In genomic region chr12:93191956-93192355, GRCh38 we compare ENCODE assay signal across 14 cellular contexts.
DNase-seq lines count a peak whose midpoint lies in the region; ATAC-seq, FAIRE-seq and TF ChIP-seq lines count a peak whose summit lies in the region.
"Had no signal": no experiment of that assay in that cellular context is flagged by ENCODE, and none has a peak within 500 bp of the region (broad histone marks: within the 10 kb centered on the region; RNA-seq: fewer than 3 reads in every experiment).

No MANE protein-coding gene starts in this region.

- H2AK5ac ChIP-seq in IMR-90 (ENCODE audit: low read depth, low read length) (no peak overlapping the region), mesenchymal stem cell (ENCODE audit: low read length, severe bottlenecking) (no peak overlapping the region)

- no peak overlapping the region for H3K9ac ChIP-seq in IMR-90 (ENCODE audit: low read depth, low read length)
- H3K9ac ChIP-seq in mesenchymal stem cell (ENCODE audit: low read length): peak overlapping the region; percentile 65

- H3K9me3 Mint-ChIP-seq in activated T-cell treated with anti-CD3 and anti-CD28 coated beads, Interleukin-2, amount 50 U/mL, for 24 hours: peaks cover 2% of the 10 kb centered on the region

- TF ChIP-seq CTCF in IMR-90 (conservative IDR thresholded peaks at IDR 0.05; ENCODE audit: low read depth, low read length) (no peak), esophagus squamous epithelium (IDR thresholded peaks at IDR 0.05) (no peak), vagina (IDR thresholded peaks at IDR 0.05) (no peak)

- peaks cover 16% of the 10 kb centered on the region for H3K27me3 Mint-ChIP-seq in activated T-cell treated with anti-CD3 and anti-CD28 coated beads, Interleukin-2, amount 50 U/mL, for 24 hours
- H3K27me3 Mint-ChIP-seq: activated CD4-positive, alpha-beta T cell treated with anti-CD3 and anti-CD28 coated beads for 36 hours had no signal

- H3K27me3 ChIP-seq in IMR-90 (ENCODE audit: control insufficient read depth, insufficient read depth, low read length): no peaks in the 10 kb centered on the region
- H3K27me3 ChIP-seq in esophagus squamous epithelium: no peaks in the 10 kb centered on the region
- H3K27me3 ChIP-seq in mesenchymal stem cell (ENCODE audit: control insufficient read depth in 1 of 2, insufficient read depth in 1 of 2, low read length in 2 of 2): no peaks in the 10 kb centered on the region
- no peaks in the 10 kb centered on the region for H3K27me3 ChIP-seq in vagina
- H3K27me3 ChIP-seq: colonic mucosa, tibial nerve had no signal

- no peaks in the 10 kb centered on the region for H4K20me1 ChIP-seq in IMR-90 (ENCODE audit: insufficient read depth, low read length)

- ATAC-seq in IMR-90 (ENCODE audit: low read depth) (no peak), HG03139 (IDR thresholded peaks at IDR 0.05; ENCODE audit: unreplicated experiment) (no peak)
- ATAC-seq: activated CD4-positive, alpha-beta T cell treated with anti-CD3 and anti-CD28 coated beads for 36 hours; activated T-cell treated with anti-CD3 and anti-CD28 coated beads, Interleukin-2, amount 50 U/mL, for 4 hours; pancreas had no signal

- no peak overlapping the region for H2BK20ac ChIP-seq in IMR-90 (ENCODE audit: low read depth, low read length)

- no peak overlapping the region for H2AK9ac ChIP-seq in IMR-90 (replicated peaks; ENCODE audit: low read depth, low read length, poor library complexity)

- 95% methylated on average over 4 of the region's 8 CpGs; no CpG with 5 or more reads in 1 of the 2 experiments for WGBS in IMR-90 (ENCODE audit: extremely low coverage in 2 of 2, insufficient read length in 1 of 2), 2 experiments
- 60 to 68% methylated on average over 8 of the region's 8 CpGs for WGBS in esophagus squamous epithelium, 2 donors
- WGBS in mesenchymal stem cell: 99% methylated on average over 8 of the region's 8 CpGs

- H3K4ac ChIP-seq in IMR-90 (ENCODE audit: low read depth, low read length) (0 out of 2 replicates have a peak overlapping the region, but pooled peaks have one; percentile 16), mesenchymal stem cell (ENCODE audit: low read depth in 1 of 2, low read length in 2 of 2) (no peak overlapping the region)

- H3K79me1 ChIP-seq in IMR-90 (ENCODE audit: low read depth in 1 of 2, low read length in 2 of 2) (no peaks in the 10 kb centered on the region), mesenchymal stem cell (replicated peaks; ENCODE audit: low read length, poor library complexity, severe bottlenecking) (no peaks in the 10 kb centered on the region)

- H3K4me3 ChIP-seq in IMR-90 (ENCODE audit: insufficient read depth, low read depth, low read length) (no peak overlapping the region), esophagus squamous epithelium (no peak overlapping the region), mesenchymal stem cell (ENCODE audit: insufficient read depth in 1 of 2, low read depth in 1 of 2, low read length in 2 of 2) (peak overlapping the region in 1 of 2 experiments; percentile 56), vagina (no peak overlapping the region)
- H3K4me3 ChIP-seq: colonic mucosa, pancreas, tibial nerve had no signal

- no peak overlapping the region for H3K4me2 ChIP-seq in IMR-90 (ENCODE audit: low read depth, low read length)
- H3K4me2 ChIP-seq in mesenchymal stem cell (ENCODE audit: low read length, poor library complexity, severe bottlenecking): no peak overlapping the region

- H3K36me3 ChIP-seq in IMR-90 (ENCODE audit: control insufficient read depth, insufficient read depth, low read length) (no peaks in the 10 kb centered on the region), esophagus squamous epithelium (no peaks in the 10 kb centered on the region), mesenchymal stem cell (ENCODE audit: control insufficient read depth in 1 of 2, insufficient read depth in 2 of 2, low read depth in 1 of 2, low read length in 2 of 2) (no peaks in the 10 kb centered on the region), vagina (no peaks in the 10 kb centered on the region)
- H3K36me3 ChIP-seq: colonic mucosa, pancreas, tibial nerve had no signal

- no peak overlapping the region for H2BK5ac ChIP-seq in IMR-90 (ENCODE audit: low read depth, low read length, poor library complexity, severe bottlenecking)
- no peak overlapping the region for H2BK5ac ChIP-seq in mesenchymal stem cell (ENCODE audit: low read depth, low read length, poor library complexity, severe bottlenecking)

- CTCF ChIA-PET in IMR-90 (lab: Yijun Ruan, JAX): no interaction called here

- H3K9me3 ChIP-seq in IMR-90 (ENCODE audit: control insufficient read depth, insufficient read depth, low read length): 0 out of 2 replicates have a peak, but pooled peaks cover 2% of the 10 kb centered on the region
- peaks cover 0 to 5% (median 0%) of the 10 kb centered on the region in 3 donors for H3K9me3 ChIP-seq in esophagus squamous epithelium
- H3K9me3 ChIP-seq in mesenchymal stem cell (ENCODE audit: control insufficient read depth, low read length): no peaks in the 10 kb centered on the region
- H3K9me3 ChIP-seq in vagina: no peaks in the 10 kb centered on the region
- H3K9me3 ChIP-seq: colonic mucosa, pancreas had no signal

- no TSS peak for BruUV-seq in IMR-90 (replicated peaks; lab: Mats Ljungman, UMichigan)

- no peak overlapping the region for H3K27ac Mint-ChIP-seq in activated T-cell treated with anti-CD3 and anti-CD28 coated beads, Interleukin-2, amount 50 U/mL, for 24 hours
- H3K27ac Mint-ChIP-seq: activated CD4-positive, alpha-beta T cell treated with anti-CD3 and anti-CD28 coated beads for 36 hours; mesothelial cell of epicardium had no signal

- H3K14ac ChIP-seq in IMR-90 (replicated peaks; ENCODE audit: low read depth, low read length) (no peak overlapping the region), mesenchymal stem cell (ENCODE audit: low read length in 2 of 2) (no peak overlapping the region)

- H3K18ac ChIP-seq in IMR-90 (ENCODE audit: low read depth, low read length) (no peak overlapping the region), mesenchymal stem cell (ENCODE audit: low read depth in 1 of 2, low read length in 2 of 2) (no peak overlapping the region)

- no peak overlapping the region for H3K27ac ChIP-seq in IMR-90 (ENCODE audit: insufficient read depth, low read length)
- peak overlapping the region in 3 of 4 donors; percentile 43 to 75 (median 49) for H3K27ac ChIP-seq in esophagus squamous epithelium
- H3K27ac ChIP-seq in mesenchymal stem cell (ENCODE audit: low read length, poor library complexity, severe bottlenecking): no peak overlapping the region
- H3K27ac ChIP-seq in vagina: peak overlapping the region; percentile 21
- H3K27ac ChIP-seq: colonic mucosa, pancreas had no signal

- H2BK15ac ChIP-seq in IMR-90 (ENCODE audit: low read depth, low read length): no peak overlapping the region
- H2BK15ac ChIP-seq in mesenchymal stem cell (ENCODE audit: low read depth, poor library complexity, severe bottlenecking): no peak overlapping the region

- H3K4me1 ChIP-seq in IMR-90 (ENCODE audit: control insufficient read depth, insufficient read depth, low read length): 0 out of 2 replicates have a peak, but pooled peaks cover 2% of the 10 kb centered on the region
- H3K4me1 ChIP-seq in esophagus squamous epithelium: peaks cover 0 to 14% (median 0%) of the 10 kb centered on the region in 3 donors
- H3K4me1 ChIP-seq in mesenchymal stem cell (ENCODE audit: control insufficient read depth, insufficient read depth, low read depth, low read length): no peaks in the 10 kb centered on the region
- H3K4me1 ChIP-seq in vagina: peaks cover 4% of the 10 kb centered on the region
- H3K4me1 ChIP-seq: colonic mucosa, pancreas had no signal

- no peak overlapping the region for H3K4me3 Mint-ChIP-seq in activated T-cell treated with anti-CD3 and anti-CD28 coated beads, Interleukin-2, amount 50 U/mL, for 24 hours
- H3K4me3 Mint-ChIP-seq: activated CD4-positive, alpha-beta T cell treated with anti-CD3 and anti-CD28 coated beads for 36 hours; activated T-cell treated with anti-CD3 and anti-CD28 coated beads, Interleukin-2, amount 50 U/mL, for 4 hours; mesothelial cell of epicardium had no signal

- no peak overlapping the region for H3K56ac ChIP-seq in IMR-90 (ENCODE audit: extremely low read depth, insufficient read depth, low read length)

- H2AFZ ChIP-seq in IMR-90 (replicated peaks; ENCODE audit: low read length, poor library complexity): no peak overlapping the region
- H2AFZ ChIP-seq in mesenchymal stem cell (ENCODE audit: low read depth, low read length): no peak overlapping the region

- H4K8ac ChIP-seq in IMR-90 (ENCODE audit: low read depth in 2 of 2, low read length in 2 of 2): no peak overlapping the region
- no peak overlapping the region for H4K8ac ChIP-seq in mesenchymal stem cell (ENCODE audit: low read length)

- TF ChIP-seq POLR2A in IMR-90 (IDR thresholded peaks at IDR 0.05; ENCODE audit: low read depth, low read length): no peak
- no peak for TF ChIP-seq POLR2A in esophagus squamous epithelium (IDR thresholded peaks at IDR 0.05)
- TF ChIP-seq POLR2A in vagina (IDR thresholded peaks at IDR 0.05): no peak

- H3K23ac ChIP-seq in IMR-90 (ENCODE audit: low read depth, low read length) (no peak overlapping the region), mesenchymal stem cell (ENCODE audit: low read length in 2 of 2) (no peak overlapping the region)

- H2BK120ac ChIP-seq in IMR-90 (ENCODE audit: low read depth, low read length): no peak overlapping the region
- no peak overlapping the region for H2BK120ac ChIP-seq in mesenchymal stem cell (ENCODE audit: low read depth, low read length)

- in situ Hi-C loops in IMR-90 (cut with MboI; ENCODE audit: low sequenced_read_pairs): no loop called here

- dilution Hi-C loops in IMR-90 (cut with HindIII; ENCODE audit: low sequenced_read_pairs, unreplicated experiment): no loop called here

- no peak for TF ChIP-seq RAD21 in IMR-90 (IDR thresholded peaks at IDR 0.05; ENCODE audit: low read length)

- H4K5ac ChIP-seq in IMR-90 (ENCODE audit: low read depth, low read length): no peak overlapping the region

- H4K91ac ChIP-seq in IMR-90 (ENCODE audit: insufficient read depth, low read depth, low read length) (no peak overlapping the region), mesenchymal stem cell (ENCODE audit: low read length) (no peak overlapping the region)

- POLR2A ChIA-PET in IMR-90 (lab: Charles Lee; ENCODE audit: unreplicated experiment): no interaction called here

- no peaks in the 10 kb centered on the region for H3K36me3 Mint-ChIP-seq in activated T-cell treated with anti-CD3 and anti-CD28 coated beads, Interleukin-2, amount 50 U/mL, for 24 hours (ENCODE audit: low read depth)

- no peak for FAIRE-seq in urothelium cell line (lab: Jason Lieb, UNC)
- FAIRE-seq: pancreas had no signal

- intact Hi-C loops in IMR-90 (cut with micrococcal nuclease) (no loop called here), esophagus squamous epithelium (cut with DNase I) (no loop called here), vagina (cut with DNase I) (no loop called here)

- no peak for DNase-seq in IMR-90
- DNase-seq in esophagus squamous epithelium (lab: John Stamatoyannopoulos, UW): no peak
- DNase-seq in mesenchymal stem cell: no peak
- no peak for DNase-seq in vagina (ENCODE audit: extremely low spot score in 2 of 2)
- DNase-seq in urothelium cell line (ENCODE audit: low spot score): no peak
- DNase-seq in activated T-cell treated with anti-CD3 and anti-CD28 coated beads, Interleukin-2, amount 50 U/mL, for 24 hours: no peak
- DNase-seq: activated CD4-positive, alpha-beta T cell treated with anti-CD3 and anti-CD28 coated beads for 36 hours; activated T-cell treated with anti-CD3 and anti-CD28 coated beads, Interleukin-2, amount 50 U/mL, for 4 hours; colonic mucosa; MV-4-11; pancreas had no signal

- H3K9me1 ChIP-seq in IMR-90 (ENCODE audit: insufficient read depth, low read length): no peaks in the 10 kb centered on the region

- no peak overlapping the region for H2BK12ac ChIP-seq in mesenchymal stem cell (ENCODE audit: low read length in 2 of 2)

- H3K4me1 Mint-ChIP-seq in activated T-cell treated with anti-CD3 and anti-CD28 coated beads, Interleukin-2, amount 50 U/mL, for 24 hours (ENCODE audit: low read depth): no peaks in the 10 kb centered on the region
- H3K4me1 Mint-ChIP-seq: activated CD4-positive, alpha-beta T cell treated with anti-CD3 and anti-CD28 coated beads for 36 hours had no signal

Comparison
In these comparisons a context has a peak if more than half of its experiments do, and no peak if none do; other contexts are left out.
1. H3K27ac ChIP-seq: peak in esophagus squamous epithelium (3 of 4) and vagina (single experiment); none in IMR-90 (single experiment) and mesenchymal stem cell (single experiment).